ENCODE assay signal across 14 cellular contexts in genomic region chr10:77268721-77269120, GRCh38.
"Had no signal": no experiment of that assay in that cellular context is flagged by ENCODE, and none has a peak within 500 bp of the region (broad histone marks: within the 10 kb centered on the region; RNA-seq: fewer than 3 reads in every experiment).

No MANE protein-coding gene starts in this region.

- H3K4me3 ChIP-seq: adrenal gland, mucosa of descending colon, ovary had no signal

- H3K9me3 ChIP-seq: adrenal gland, mucosa of descending colon, ovary had no signal

- H3K27ac ChIP-seq: adrenal gland, foreskin keratinocyte, ovary had no signal

- H3K4me1 ChIP-seq: adrenal gland had no signal

- DNase-seq: activated CD4-positive, alpha-beta T cell treated with anti-CD3 and anti-CD28 coated beads, Interleukin-2, amount 50 U/mL, for 4 hours; activated naive CD4-positive, alpha-beta T cell treated with anti-CD3 and anti-CD28 coated beads, Interleukin-2, amount 50 U/mL, for 16 hours; activated T-cell treated with anti-CD3 and anti-CD28 coated beads, Interleukin-2, amount 50 U/mL, for 1 hour; adrenal gland; foreskin keratinocyte; mucosa of descending colon; ovary; retina; small intestine had no signal

- H3K36me3 ChIP-seq: adrenal gland, ovary had no signal

- H3K27me3 ChIP-seq: adrenal gland, ovary had no signal

- ATAC-seq: activated CD4-positive, CD25-positive, alpha-beta regulatory T cell treated with anti-CD3 and anti-CD28 coated beads, Interleukin-2, amount 50 U/mL, for 24 hours; foreskin keratinocyte; mucosa of descending colon; natural killer cell treated with Interleukin-12 subunit alpha and Interleukin-12 subunit beta and Interleukin-15 and Interleukin-18, amount 100 ng/mL, for 72 hours; stimulated activated memory B cell treated with anti-CD40 and anti-IgM and Interleukin-4, amounts not matched to agents 10 μg/mL and 1 μg/mL and 100 μg/mL, for 72 hours had no signal

- FAIRE-seq: endothelial cell of umbilical vein, islet of Langerhans, small intestine had no signal
